18 cellular contexts compared by ENCODE assay signal in genomic region chr10:103120977-103121735, GRCh38.
DNase-seq lines count a peak whose midpoint lies in the region; ATAC-seq and TF ChIP-seq lines count a peak whose summit lies in the region.
"Had no signal": no experiment of that assay in that cellular context is flagged by ENCODE, and none has a peak within 500 bp of the region (broad histone marks: within the 10 kb centered on the region; RNA-seq: fewer than 3 reads in every experiment).

No MANE protein-coding gene starts in this region.

- DNase-seq in WERI-Rb-1, result no peak
- DNase-seq in omental fat pad (ENCODE audit: low spot score), result no peak
- DNase-seq in DMS 273 treated with DMSO at 0.1 percent for 48 hours (lab: John Stamatoyannopoulos, UW), result no peak
- no peak for DNase-seq in NCI-H2196 (lab: John Stamatoyannopoulos, UW; ENCODE audit: unreplicated experiment)
- DNase-seq: activated CD4-positive, alpha-beta T cell treated with anti-CD3 and anti-CD28 coated beads, Interleukin-2, amount 10 ng/mL, durations not matched to agents 24 days and 14 days; activated T-cell treated with anti-CD3 and anti-CD28 coated beads, Interleukin-2, amount 50 U/mL, for 1 hour; adrenal gland; Calu3; NCI-H2029; NCI-H526 treated with DMSO at 0.1 percent for 48 hours had no signal

- H3K4me1 Mint-ChIP-seq in stimulated activated memory B cell treated with anti-CD40 and anti-IgM and Interleukin-4, amounts not matched to agents 10 μg/mL and 1 μg/mL and 100 μg/mL, for 72 hours, result peaks cover 6% of the 10 kb centered on the region
- H3K4me1 Mint-ChIP-seq: neural crest cell had no signal

- TF ChIP-seq CTCF in WERI-Rb-1 (IDR thresholded peaks at IDR 0.05; ENCODE audit: low read depth, low read length) (no peak), gastroesophageal sphincter (IDR thresholded peaks at IDR 0.05) (no peak), omental fat pad (IDR thresholded peaks at IDR 0.05) (no peak)

- no peaks in the 10 kb centered on the region for H3K9me3 Mint-ChIP-seq in stimulated activated memory B cell treated with anti-CD40 and anti-IgM and Interleukin-4, amounts not matched to agents 10 μg/mL and 1 μg/mL and 100 μg/mL, for 72 hours
- H3K9me3 Mint-ChIP-seq: activated CD4-positive, alpha-beta T cell treated with anti-CD3 and anti-CD28 coated beads, Interleukin-2, amount 10 ng/mL, durations not matched to agents 24 days and 14 days; neural crest cell; stimulated activated naive CD8-positive, alpha-beta T cell treated with anti-CD3 and anti-CD28 coated beads, Interleukin-15, Interleukin-2, amounts not matched to agents 100 ng/mL and 50 ng/mL, for 24 hours; T-helper 2 cell treated with Interferon-gamma antibody and Interleukin-4, amounts not matched to agents 5 μg/mL and 100 μg/mL, for 36 hours had no signal

- no peaks in the 10 kb centered on the region for H3K27me3 ChIP-seq in ACC112 (ENCODE audit: insufficient read depth, low read length)
- no peaks in the 10 kb centered on the region for H3K27me3 ChIP-seq in WERI-Rb-1 (ENCODE audit: insufficient read depth, low read depth, severe bottlenecking)
- H3K27me3 ChIP-seq in gastroesophageal sphincter, result no peaks in the 10 kb centered on the region
- H3K27me3 ChIP-seq: adrenal gland had no signal

- no peak overlapping the region for H3K4me3 Mint-ChIP-seq in stimulated activated memory B cell treated with anti-CD40 and anti-IgM and Interleukin-4, amounts not matched to agents 10 μg/mL and 1 μg/mL and 100 μg/mL, for 72 hours
- H3K4me3 Mint-ChIP-seq: activated CD4-positive, alpha-beta T cell treated with anti-CD3 and anti-CD28 coated beads, Interleukin-2, amount 10 ng/mL, durations not matched to agents 24 days and 14 days; neural crest cell; stimulated activated naive CD8-positive, alpha-beta T cell treated with anti-CD3 and anti-CD28 coated beads, Interleukin-15, Interleukin-2, amounts not matched to agents 100 ng/mL and 50 ng/mL, for 24 hours; T-helper 2 cell treated with Interferon-gamma antibody and Interleukin-4, amounts not matched to agents 5 μg/mL and 100 μg/mL, for 36 hours had no signal

- peak; percentile 76 for ATAC-seq in gastroesophageal sphincter
- ATAC-seq in omental fat pad (ENCODE audit: low FRiP score), result peak; percentile 60
- no peak for ATAC-seq in stimulated activated memory B cell treated with anti-CD40 and anti-IgM and Interleukin-4, amounts not matched to agents 10 μg/mL and 1 μg/mL and 100 μg/mL, for 72 hours
- no peak for ATAC-seq in HG03354 (IDR thresholded peaks at IDR 0.05; ENCODE audit: poor library complexity, severe bottlenecking, unreplicated experiment)

- peaks cover 5% of the 10 kb centered on the region for H3K36me3 Mint-ChIP-seq in stimulated activated memory B cell treated with anti-CD40 and anti-IgM and Interleukin-4, amounts not matched to agents 10 μg/mL and 1 μg/mL and 100 μg/mL, for 72 hours

- H3K27me3 Mint-ChIP-seq in stimulated activated memory B cell treated with anti-CD40 and anti-IgM and Interleukin-4, amounts not matched to agents 10 μg/mL and 1 μg/mL and 100 μg/mL, for 72 hours, result no peaks in the 10 kb centered on the region
- H3K27me3 Mint-ChIP-seq: activated CD4-positive, alpha-beta T cell treated with anti-CD3 and anti-CD28 coated beads, Interleukin-2, amount 10 ng/mL, durations not matched to agents 24 days and 14 days; stimulated activated naive CD8-positive, alpha-beta T cell treated with anti-CD3 and anti-CD28 coated beads, Interleukin-15, Interleukin-2, amounts not matched to agents 100 ng/mL and 50 ng/mL, for 24 hours had no signal

- TF ChIP-seq EP300 in gastroesophageal sphincter (IDR thresholded peaks at IDR 0.05), result no peak

- 17 to 25% methylated on average over 2 of the region's 2 CpGs for WGBS in gastroesophageal sphincter (ENCODE audit: low coverage in 1 of 2), 2 donors

- H3K27ac Mint-ChIP-seq in stimulated activated memory B cell treated with anti-CD40 and anti-IgM and Interleukin-4, amounts not matched to agents 10 μg/mL and 1 μg/mL and 100 μg/mL, for 72 hours, result no peak overlapping the region
- H3K27ac Mint-ChIP-seq: activated CD4-positive, alpha-beta T cell treated with anti-CD3 and anti-CD28 coated beads, Interleukin-2, amount 10 ng/mL, durations not matched to agents 24 days and 14 days; stimulated activated naive CD8-positive, alpha-beta T cell treated with anti-CD3 and anti-CD28 coated beads, Interleukin-15, Interleukin-2, amounts not matched to agents 100 ng/mL and 50 ng/mL, for 24 hours; T-helper 2 cell treated with Interferon-gamma antibody and Interleukin-4, amounts not matched to agents 5 μg/mL and 100 μg/mL, for 36 hours had no signal

- no peak overlapping the region for H2AFZ ChIP-seq in ACC112 (ENCODE audit: low read length, unreplicated experiment)

- TF ChIP-seq POLR2A in gastroesophageal sphincter (IDR thresholded peaks at IDR 0.05), result no peak

- H3K4me3 ChIP-seq in ACC112 (ENCODE audit: low read depth, low read length) (no peak overlapping the region), WERI-Rb-1 (ENCODE audit: low read depth, low read length) (no peak overlapping the region), gastroesophageal sphincter (no peak overlapping the region)
- H3K4me3 ChIP-seq: adrenal gland, HAP-1 had no signal

- H3K4me1 ChIP-seq in ACC112 (ENCODE audit: control insufficient read depth, insufficient read depth, low read length, unreplicated experiment) (peaks cover 21% of the 10 kb centered on the region), gastroesophageal sphincter (peaks cover 15 to 72% (median 22%) of the 10 kb centered on the region in 3 donors)

- H3K36me3 ChIP-seq in ACC112 (ENCODE audit: insufficient read depth, low read length), result no peaks in the 10 kb centered on the region; the same call in 1 of the 2 replicates
- H3K36me3 ChIP-seq in WERI-Rb-1, result no peaks in the 10 kb centered on the region
- H3K36me3 ChIP-seq in gastroesophageal sphincter, result no peaks in the 10 kb centered on the region
- H3K36me3 ChIP-seq: HAP-1 had no signal

- H3K9me3 ChIP-seq in WERI-Rb-1 (ENCODE audit: severe bottlenecking) (no peaks in the 10 kb centered on the region), gastroesophageal sphincter (no peaks in the 10 kb centered on the region)
- H3K9me3 ChIP-seq: adrenal gland, HAP-1 had no signal

- H3K27ac ChIP-seq in ACC112 (ENCODE audit: low read depth, low read length) (peak overlapping the region; percentile 35; the same call in 1 of the 2 replicates), WERI-Rb-1 (peak overlapping the region; percentile 26), gastroesophageal sphincter (peak overlapping the region; percentile 4 to 55 (median 48))

- H3K79me2 ChIP-seq in ACC112 (ENCODE audit: control insufficient read depth, insufficient read depth, low read length, unreplicated experiment), result peaks cover 3% of the 10 kb centered on the region

Comparison
In these comparisons a context has a peak if more than half of its experiments do, and no peak if none do; other contexts are left out.
1. ATAC-seq: peak in gastroesophageal sphincter (single experiment) and omental fat pad (single experiment); none in stimulated activated memory B cell treated with anti-CD40 and anti-IgM and Interleukin-4, amounts not matched to agents 10 μg/mL and 1 μg/mL and 100 μg/mL, for 72 hours (single experiment) and HG03354 (single experiment).
2. Peak in every context shown above with its lines, with median percentiles within 50 percentile points of each other: H3K27ac ChIP-seq.